ENCODE assay signal across 1 cellular context in the genomic region with DNA sequence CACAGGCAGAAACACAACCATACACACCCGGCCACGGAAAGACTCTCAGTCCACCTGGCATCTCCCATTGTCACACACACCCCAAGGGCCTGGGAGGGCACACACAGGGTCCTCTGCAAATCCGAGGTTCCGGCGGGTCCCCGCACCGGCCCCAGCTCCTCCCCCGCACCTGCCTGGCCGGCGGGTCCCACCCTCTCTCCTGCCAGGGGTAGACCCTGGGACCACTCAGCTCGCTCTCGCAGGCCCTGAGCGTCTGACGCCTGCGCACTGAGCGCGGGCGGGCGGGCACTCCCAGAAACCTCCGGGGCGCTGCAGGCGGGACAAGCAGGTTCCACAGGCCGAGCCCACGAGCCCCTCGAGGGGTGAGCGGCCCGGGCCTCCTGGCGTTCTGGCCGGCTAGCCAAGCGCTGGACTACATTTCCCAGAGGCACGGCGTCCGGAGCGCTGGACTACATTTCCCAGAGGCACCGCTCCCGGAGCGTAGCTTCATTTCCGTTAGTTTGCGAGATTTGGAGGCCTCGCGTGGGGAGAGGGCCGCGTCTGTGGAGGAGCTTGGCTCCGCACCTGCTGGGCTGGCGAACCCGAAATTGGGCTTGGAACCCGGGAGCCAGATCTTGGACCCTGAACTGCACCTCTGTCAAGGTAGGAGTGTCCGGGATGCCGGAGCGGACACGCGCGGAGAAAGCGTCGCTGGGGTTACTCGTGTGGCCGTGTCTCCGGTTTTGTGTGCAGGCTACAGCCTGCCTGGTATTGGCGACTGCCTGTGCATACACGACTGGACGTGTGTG.
TF ChIP-seq lines count a peak whose summit lies in the region.

A gene (plus strand): TSS at position 505 of the 788 bp plus-strand sequence. CDS start 10,686 bp downstream, outside the sequence.

TF ChIP-seq in HepG2, 621 proteins besides CTCF, POLR2A, EP300 and RAD21 (continued from another document and continues in another):
- TF ChIP-seq GFI1 (CRISPR knock-in tag; IDR thresholded peaks at IDR 0.05; ENCODE audit: borderline replicate concordance) (no peak), ZNF672 (CRISPR knock-in tag; IDR thresholded peaks at IDR 0.05) (no peak), PCBP2 (optimal IDR thresholded peaks at IDR 0.05; ENCODE audit: low read depth, low read length, poor library complexity, severe bottlenecking) (no peak), DR1 (CRISPR knock-in tag; IDR thresholded peaks at IDR 0.05) (peak; percentile 57), MAFK (conservative IDR thresholded peaks at IDR 0.05 in 1 of 2, IDR thresholded peaks at IDR 0.05 in 1 of 2; ENCODE audit: low read length in 2 of 2) (no peak), TBL1XR1 (IDR thresholded peaks at IDR 0.05; ENCODE audit: borderline replicate concordance, low read length, partially characterized antibody) (peak; percentile 64), EZH2 (conservative IDR thresholded peaks at IDR 0.05; ENCODE audit: low read depth, low read length) (no peak), ZNF841 (CRISPR knock-in tag; IDR thresholded peaks at IDR 0.05; ENCODE audit: borderline replicate concordance) (no peak), KLF13 (CRISPR knock-in tag; IDR thresholded peaks at IDR 0.05) (no peak), ZNF101 (CRISPR knock-in tag; IDR thresholded peaks at IDR 0.05; ENCODE audit: borderline replicate concordance, low read depth) (no peak), ZNF709 (CRISPR knock-in tag; IDR thresholded peaks at IDR 0.05) (peak; percentile 62; the same call in 1 of the 2 replicates), ZNF296 (CRISPR knock-in tag; conservative IDR thresholded peaks at IDR 0.05) (0 out of 2 replicates have a peak, but pooled peaks have one; percentile 44), CREB1 (IDR thresholded peaks at IDR 0.05) (no peak), CREB1 (CRISPR knock-in tag; IDR thresholded peaks at IDR 0.05) (peak; percentile 86), ZNF816 (CRISPR knock-in tag; IDR thresholded peaks at IDR 0.05; ENCODE audit: borderline replicate concordance) (no peak), ZNF615 (CRISPR knock-in tag; IDR thresholded peaks at IDR 0.05; ENCODE audit: borderline replicate concordance) (no peak)
- TF ChIP-seq, protein P1, sequence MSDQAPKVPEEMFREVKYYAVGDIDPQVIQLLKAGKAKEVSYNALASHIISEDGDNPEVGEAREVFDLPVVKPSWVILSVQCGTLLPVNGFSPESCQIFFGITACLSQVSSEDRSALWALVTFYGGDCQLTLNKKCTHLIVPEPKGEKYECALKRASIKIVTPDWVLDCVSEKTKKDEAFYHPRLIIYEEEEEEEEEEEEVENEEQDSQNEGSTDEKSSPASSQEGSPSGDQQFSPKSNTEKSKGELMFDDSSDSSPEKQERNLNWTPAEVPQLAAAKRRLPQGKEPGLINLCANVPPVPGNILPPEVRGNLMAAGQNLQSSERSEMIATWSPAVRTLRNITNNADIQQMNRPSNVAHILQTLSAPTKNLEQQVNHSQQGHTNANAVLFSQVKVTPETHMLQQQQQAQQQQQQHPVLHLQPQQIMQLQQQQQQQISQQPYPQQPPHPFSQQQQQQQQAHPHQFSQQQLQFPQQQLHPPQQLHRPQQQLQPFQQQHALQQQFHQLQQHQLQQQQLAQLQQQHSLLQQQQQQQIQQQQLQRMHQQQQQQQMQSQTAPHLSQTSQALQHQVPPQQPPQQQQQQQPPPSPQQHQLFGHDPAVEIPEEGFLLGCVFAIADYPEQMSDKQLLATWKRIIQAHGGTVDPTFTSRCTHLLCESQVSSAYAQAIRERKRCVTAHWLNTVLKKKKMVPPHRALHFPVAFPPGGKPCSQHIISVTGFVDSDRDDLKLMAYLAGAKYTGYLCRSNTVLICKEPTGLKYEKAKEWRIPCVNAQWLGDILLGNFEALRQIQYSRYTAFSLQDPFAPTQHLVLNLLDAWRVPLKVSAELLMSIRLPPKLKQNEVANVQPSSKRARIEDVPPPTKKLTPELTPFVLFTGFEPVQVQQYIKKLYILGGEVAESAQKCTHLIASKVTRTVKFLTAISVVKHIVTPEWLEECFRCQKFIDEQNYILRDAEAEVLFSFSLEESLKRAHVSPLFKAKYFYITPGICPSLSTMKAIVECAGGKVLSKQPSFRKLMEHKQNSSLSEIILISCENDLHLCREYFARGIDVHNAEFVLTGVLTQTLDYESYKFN (CRISPR knock-in tag; conservative IDR thresholded peaks at IDR 0.05): no peak
- TF ChIP-seq, protein P2, sequence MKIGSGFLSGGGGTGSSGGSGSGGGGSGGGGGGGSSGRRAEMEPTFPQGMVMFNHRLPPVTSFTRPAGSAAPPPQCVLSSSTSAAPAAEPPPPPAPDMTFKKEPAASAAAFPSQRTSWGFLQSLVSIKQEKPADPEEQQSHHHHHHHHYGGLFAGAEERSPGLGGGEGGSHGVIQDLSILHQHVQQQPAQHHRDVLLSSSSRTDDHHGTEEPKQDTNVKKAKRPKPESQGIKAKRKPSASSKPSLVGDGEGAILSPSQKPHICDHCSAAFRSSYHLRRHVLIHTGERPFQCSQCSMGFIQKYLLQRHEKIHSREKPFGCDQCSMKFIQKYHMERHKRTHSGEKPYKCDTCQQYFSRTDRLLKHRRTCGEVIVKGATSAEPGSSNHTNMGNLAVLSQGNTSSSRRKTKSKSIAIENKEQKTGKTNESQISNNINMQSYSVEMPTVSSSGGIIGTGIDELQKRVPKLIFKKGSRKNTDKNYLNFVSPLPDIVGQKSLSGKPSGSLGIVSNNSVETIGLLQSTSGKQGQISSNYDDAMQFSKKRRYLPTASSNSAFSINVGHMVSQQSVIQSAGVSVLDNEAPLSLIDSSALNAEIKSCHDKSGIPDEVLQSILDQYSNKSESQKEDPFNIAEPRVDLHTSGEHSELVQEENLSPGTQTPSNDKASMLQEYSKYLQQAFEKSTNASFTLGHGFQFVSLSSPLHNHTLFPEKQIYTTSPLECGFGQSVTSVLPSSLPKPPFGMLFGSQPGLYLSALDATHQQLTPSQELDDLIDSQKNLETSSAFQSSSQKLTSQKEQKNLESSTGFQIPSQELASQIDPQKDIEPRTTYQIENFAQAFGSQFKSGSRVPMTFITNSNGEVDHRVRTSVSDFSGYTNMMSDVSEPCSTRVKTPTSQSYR (CRISPR knock-in tag; IDR thresholded peaks at IDR 0.05; ENCODE audit: borderline replicate concordance): no peak
- TF ChIP-seq, protein P3, sequence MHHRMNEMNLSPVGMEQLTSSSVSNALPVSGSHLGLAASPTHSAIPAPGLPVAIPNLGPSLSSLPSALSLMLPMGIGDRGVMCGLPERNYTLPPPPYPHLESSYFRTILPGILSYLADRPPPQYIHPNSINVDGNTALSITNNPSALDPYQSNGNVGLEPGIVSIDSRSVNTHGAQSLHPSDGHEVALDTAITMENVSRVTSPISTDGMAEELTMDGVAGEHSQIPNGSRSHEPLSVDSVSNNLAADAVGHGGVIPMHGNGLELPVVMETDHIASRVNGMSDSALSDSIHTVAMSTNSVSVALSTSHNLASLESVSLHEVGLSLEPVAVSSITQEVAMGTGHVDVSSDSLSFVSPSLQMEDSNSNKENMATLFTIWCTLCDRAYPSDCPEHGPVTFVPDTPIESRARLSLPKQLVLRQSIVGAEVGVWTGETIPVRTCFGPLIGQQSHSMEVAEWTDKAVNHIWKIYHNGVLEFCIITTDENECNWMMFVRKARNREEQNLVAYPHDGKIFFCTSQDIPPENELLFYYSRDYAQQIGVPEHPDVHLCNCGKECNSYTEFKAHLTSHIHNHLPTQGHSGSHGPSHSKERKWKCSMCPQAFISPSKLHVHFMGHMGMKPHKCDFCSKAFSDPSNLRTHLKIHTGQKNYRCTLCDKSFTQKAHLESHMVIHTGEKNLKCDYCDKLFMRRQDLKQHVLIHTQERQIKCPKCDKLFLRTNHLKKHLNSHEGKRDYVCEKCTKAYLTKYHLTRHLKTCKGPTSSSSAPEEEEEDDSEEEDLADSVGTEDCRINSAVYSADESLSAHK (CRISPR knock-in tag; IDR thresholded peaks at IDR 0.05; ENCODE audit: borderline replicate concordance): no peak
- TF ChIP-seq, protein P4, sequence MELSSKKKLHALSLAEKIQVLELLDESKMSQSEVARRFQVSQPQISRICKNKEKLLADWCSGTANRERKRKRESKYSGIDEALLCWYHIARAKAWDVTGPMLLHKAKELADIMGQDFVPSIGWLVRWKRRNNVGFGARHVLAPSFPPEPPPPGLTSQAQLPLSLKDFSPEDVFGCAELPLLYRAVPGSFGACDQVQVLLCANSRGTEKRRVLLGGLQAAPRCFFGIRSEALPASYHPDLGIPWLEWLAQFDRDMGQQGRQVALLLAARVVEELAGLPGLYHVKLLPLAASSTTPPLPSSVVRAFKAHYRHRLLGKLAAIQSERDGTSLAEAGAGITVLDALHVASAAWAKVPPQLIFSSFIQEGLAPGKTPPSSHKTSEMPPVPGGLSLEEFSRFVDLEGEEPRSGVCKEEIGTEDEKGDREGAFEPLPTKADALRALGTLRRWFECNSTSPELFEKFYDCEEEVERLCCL (CRISPR knock-in tag; IDR thresholded peaks at IDR 0.05; ENCODE audit: borderline replicate concordance): peak; percentile 25; the same call in 1 of the 2 replicates
- TF ChIP-seq, protein P5, sequence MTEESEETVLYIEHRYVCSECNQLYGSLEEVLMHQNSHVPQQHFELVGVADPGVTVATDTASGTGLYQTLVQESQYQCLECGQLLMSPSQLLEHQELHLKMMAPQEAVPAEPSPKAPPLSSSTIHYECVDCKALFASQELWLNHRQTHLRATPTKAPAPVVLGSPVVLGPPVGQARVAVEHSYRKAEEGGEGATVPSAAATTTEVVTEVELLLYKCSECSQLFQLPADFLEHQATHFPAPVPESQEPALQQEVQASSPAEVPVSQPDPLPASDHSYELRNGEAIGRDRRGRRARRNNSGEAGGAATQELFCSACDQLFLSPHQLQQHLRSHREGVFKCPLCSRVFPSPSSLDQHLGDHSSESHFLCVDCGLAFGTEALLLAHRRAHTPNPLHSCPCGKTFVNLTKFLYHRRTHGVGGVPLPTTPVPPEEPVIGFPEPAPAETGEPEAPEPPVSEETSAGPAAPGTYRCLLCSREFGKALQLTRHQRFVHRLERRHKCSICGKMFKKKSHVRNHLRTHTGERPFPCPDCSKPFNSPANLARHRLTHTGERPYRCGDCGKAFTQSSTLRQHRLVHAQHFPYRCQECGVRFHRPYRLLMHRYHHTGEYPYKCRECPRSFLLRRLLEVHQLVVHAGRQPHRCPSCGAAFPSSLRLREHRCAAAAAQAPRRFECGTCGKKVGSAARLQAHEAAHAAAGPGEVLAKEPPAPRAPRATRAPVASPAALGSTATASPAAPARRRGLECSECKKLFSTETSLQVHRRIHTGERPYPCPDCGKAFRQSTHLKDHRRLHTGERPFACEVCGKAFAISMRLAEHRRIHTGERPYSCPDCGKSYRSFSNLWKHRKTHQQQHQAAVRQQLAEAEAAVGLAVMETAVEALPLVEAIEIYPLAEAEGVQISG (CRISPR knock-in tag; IDR thresholded peaks at IDR 0.05): peak; percentile 94
- TF ChIP-seq, protein P6, sequence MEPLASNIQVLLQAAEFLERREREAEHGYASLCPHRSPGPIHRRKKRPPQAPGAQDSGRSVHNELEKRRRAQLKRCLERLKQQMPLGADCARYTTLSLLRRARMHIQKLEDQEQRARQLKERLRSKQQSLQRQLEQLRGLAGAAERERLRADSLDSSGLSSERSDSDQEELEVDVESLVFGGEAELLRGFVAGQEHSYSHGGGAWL (CRISPR knock-in tag; IDR thresholded peaks at IDR 0.05): no peak; the same call in 1 of the 2 replicates
- TF ChIP-seq, protein P7, sequence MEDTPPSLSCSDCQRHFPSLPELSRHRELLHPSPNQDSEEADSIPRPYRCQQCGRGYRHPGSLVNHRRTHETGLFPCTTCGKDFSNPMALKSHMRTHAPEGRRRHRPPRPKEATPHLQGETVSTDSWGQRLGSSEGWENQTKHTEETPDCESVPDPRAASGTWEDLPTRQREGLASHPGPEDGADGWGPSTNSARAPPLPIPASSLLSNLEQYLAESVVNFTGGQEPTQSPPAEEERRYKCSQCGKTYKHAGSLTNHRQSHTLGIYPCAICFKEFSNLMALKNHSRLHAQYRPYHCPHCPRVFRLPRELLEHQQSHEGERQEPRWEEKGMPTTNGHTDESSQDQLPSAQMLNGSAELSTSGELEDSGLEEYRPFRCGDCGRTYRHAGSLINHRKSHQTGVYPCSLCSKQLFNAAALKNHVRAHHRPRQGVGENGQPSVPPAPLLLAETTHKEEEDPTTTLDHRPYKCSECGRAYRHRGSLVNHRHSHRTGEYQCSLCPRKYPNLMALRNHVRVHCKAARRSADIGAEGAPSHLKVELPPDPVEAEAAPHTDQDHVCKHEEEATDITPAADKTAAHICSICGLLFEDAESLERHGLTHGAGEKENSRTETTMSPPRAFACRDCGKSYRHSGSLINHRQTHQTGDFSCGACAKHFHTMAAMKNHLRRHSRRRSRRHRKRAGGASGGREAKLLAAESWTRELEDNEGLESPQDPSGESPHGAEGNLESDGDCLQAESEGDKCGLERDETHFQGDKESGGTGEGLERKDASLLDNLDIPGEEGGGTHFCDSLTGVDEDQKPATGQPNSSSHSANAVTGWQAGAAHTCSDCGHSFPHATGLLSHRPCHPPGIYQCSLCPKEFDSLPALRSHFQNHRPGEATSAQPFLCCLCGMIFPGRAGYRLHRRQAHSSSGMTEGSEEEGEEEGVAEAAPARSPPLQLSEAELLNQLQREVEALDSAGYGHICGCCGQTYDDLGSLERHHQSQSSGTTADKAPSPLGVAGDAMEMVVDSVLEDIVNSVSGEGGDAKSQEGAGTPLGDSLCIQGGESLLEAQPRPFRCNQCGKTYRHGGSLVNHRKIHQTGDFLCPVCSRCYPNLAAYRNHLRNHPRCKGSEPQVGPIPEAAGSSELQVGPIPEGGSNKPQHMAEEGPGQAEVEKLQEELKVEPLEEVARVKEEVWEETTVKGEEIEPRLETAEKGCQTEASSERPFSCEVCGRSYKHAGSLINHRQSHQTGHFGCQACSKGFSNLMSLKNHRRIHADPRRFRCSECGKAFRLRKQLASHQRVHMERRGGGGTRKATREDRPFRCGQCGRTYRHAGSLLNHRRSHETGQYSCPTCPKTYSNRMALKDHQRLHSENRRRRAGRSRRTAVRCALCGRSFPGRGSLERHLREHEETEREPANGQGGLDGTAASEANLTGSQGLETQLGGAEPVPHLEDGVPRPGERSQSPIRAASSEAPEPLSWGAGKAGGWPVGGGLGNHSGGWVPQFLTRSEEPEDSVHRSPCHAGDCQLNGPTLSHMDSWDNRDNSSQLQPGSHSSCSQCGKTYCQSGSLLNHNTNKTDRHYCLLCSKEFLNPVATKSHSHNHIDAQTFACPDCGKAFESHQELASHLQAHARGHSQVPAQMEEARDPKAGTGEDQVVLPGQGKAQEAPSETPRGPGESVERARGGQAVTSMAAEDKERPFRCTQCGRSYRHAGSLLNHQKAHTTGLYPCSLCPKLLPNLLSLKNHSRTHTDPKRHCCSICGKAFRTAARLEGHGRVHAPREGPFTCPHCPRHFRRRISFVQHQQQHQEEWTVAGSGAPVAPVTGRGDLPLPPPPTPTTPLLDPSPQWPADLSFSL (CRISPR knock-in tag; IDR thresholded peaks at IDR 0.05): peak; percentile 73; the same call in 1 of the 2 replicates
